In the genomic region with DNA sequence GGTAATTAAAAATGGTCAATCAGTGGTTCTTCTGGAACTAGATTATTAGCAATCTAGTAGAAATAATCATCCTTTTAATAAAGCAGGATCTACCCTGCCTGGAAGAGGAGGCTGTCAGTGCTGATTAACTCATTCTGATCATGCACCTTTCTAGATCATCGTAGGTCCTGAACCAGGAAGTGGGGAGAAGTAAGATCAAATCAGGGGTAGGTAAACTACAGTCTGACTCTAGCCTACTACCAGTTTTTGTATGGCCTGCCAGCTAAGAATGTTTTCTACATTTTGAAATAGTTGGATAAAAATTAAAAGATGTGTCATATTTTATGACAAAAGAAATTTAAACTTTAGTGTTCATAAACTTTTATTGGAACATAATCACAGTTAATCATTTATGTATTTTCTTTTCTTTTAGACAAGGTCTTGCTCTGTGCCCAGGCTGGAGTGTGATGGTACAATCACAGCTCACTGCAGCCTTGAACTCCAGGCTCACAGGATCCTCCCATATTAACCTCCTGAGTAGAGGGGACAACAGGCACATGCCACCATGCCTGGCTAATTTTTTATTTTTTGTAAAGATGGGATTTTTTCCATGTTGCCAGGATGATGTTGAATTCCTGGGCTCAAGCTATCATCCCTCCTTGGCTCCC, we compare ENCODE assay signal across 20 cellular contexts. TPM values are rescaled to one million over a fixed set of nuclear protein-coding genes. Genes with fewer than 3 reads are reported as not detected.
DNase-seq lines count a peak whose midpoint lies in the region; ATAC-seq and TF ChIP-seq lines count a peak whose summit lies in the region.
"Had no signal": no experiment of that assay in that cellular context is flagged by ENCODE, and none has a peak within 500 bp of the region (broad histone marks: within the 10 kb centered on the region; RNA-seq: fewer than 3 reads in every experiment).

No MANE protein-coding gene starts in this region.

- H3K36me3 ChIP-seq in neural progenitor cell: no peaks in the 10 kb centered on the region
- H3K36me3 ChIP-seq in mesenchymal stem cell (ENCODE audit: control insufficient read depth in 1 of 2, insufficient read depth in 2 of 2, low read depth in 1 of 2, low read length in 2 of 2): no peaks in the 10 kb centered on the region
- H3K36me3 ChIP-seq: HAP-1 had no signal

- H3K4me1 ChIP-seq in neural progenitor cell (peaks cover under 1% of the 10 kb centered on the region), mesenchymal stem cell (ENCODE audit: control insufficient read depth, insufficient read depth, low read depth, low read length) (peaks cover 2% of the 10 kb centered on the region)

- no peak overlapping the region for H3K27ac Mint-ChIP-seq in neural progenitor cell
- H3K27ac Mint-ChIP-seq: HFFc6 had no signal

- no peak overlapping the region for H4K8ac ChIP-seq in mesenchymal stem cell (ENCODE audit: low read length)

- TF ChIP-seq CTCF in neural progenitor cell (IDR thresholded peaks at IDR 0.05): no peak

- H3K27me3 Mint-ChIP-seq in neural progenitor cell (ENCODE audit: insufficient read depth, low read depth): no peaks in the 10 kb centered on the region

- no peaks in the 10 kb centered on the region for H3K9me3 ChIP-seq in neural progenitor cell (ENCODE audit: low read depth)
- H3K9me3 ChIP-seq in mesenchymal stem cell (ENCODE audit: control insufficient read depth, low read length): no peaks in the 10 kb centered on the region
- H3K9me3 ChIP-seq: HAP-1 had no signal

- no peak overlapping the region for H3K14ac ChIP-seq in mesenchymal stem cell (ENCODE audit: low read length in 2 of 2)

- H3K79me1 ChIP-seq in mesenchymal stem cell (replicated peaks; ENCODE audit: low read length, poor library complexity, severe bottlenecking): no peaks in the 10 kb centered on the region

- H3F3A ChIP-seq in neural progenitor cell (ENCODE audit: low read depth): peaks cover 6% of the 10 kb centered on the region

- H2BK120ac ChIP-seq in mesenchymal stem cell (ENCODE audit: low read depth, low read length): no peak overlapping the region

- H2AK5ac ChIP-seq in mesenchymal stem cell (ENCODE audit: low read length, severe bottlenecking): no peak overlapping the region

- H3K4me2 ChIP-seq in neural progenitor cell (no peak overlapping the region), mesenchymal stem cell (ENCODE audit: low read length, poor library complexity, severe bottlenecking) (no peak overlapping the region)

- peaks cover 2% of the 10 kb centered on the region for H3K4me1 Mint-ChIP-seq in neural progenitor cell

- no peak overlapping the region for H3K4ac ChIP-seq in mesenchymal stem cell (ENCODE audit: low read depth in 1 of 2, low read length in 2 of 2)

- no peak overlapping the region for H3K23ac ChIP-seq in mesenchymal stem cell (ENCODE audit: low read length in 2 of 2)

- H3K27me3 ChIP-seq in neural progenitor cell: no peaks in the 10 kb centered on the region
- H3K27me3 ChIP-seq in mesenchymal stem cell (ENCODE audit: control insufficient read depth in 1 of 2, insufficient read depth in 1 of 2, low read length in 2 of 2): no peaks in the 10 kb centered on the region

- H3K9ac ChIP-seq in neural progenitor cell (no peak overlapping the region), mesenchymal stem cell (ENCODE audit: low read length) (no peak overlapping the region)

- H3K36me3 Mint-ChIP-seq in neural progenitor cell: no peaks in the 10 kb centered on the region
- H3K36me3 Mint-ChIP-seq: CD4-positive, alpha-beta memory T cell had no signal

- intact Hi-C loops in left colon (cut with DNase I, micrococcal nuclease): no loop called here

- H2AFZ ChIP-seq in neural progenitor cell (replicated peaks) (peak overlapping the region; percentile 4), mesenchymal stem cell (ENCODE audit: low read depth, low read length) (no peak overlapping the region)

- H3K27ac ChIP-seq in neural progenitor cell: no peak overlapping the region
- no peak overlapping the region for H3K27ac ChIP-seq in mesenchymal stem cell (ENCODE audit: low read length, poor library complexity, severe bottlenecking)

- H3K79me2 ChIP-seq in neural progenitor cell (ENCODE audit: low read depth): no peaks in the 10 kb centered on the region

- H3K4me3 ChIP-seq in neural progenitor cell: no peak overlapping the region
- H3K4me3 ChIP-seq in mesenchymal stem cell (ENCODE audit: insufficient read depth in 1 of 2, low read depth in 1 of 2, low read length in 2 of 2): no peak overlapping the region
- H3K4me3 ChIP-seq: HAP-1 had no signal

- no peak overlapping the region for H2BK12ac ChIP-seq in mesenchymal stem cell (ENCODE audit: low read length in 2 of 2)

- no peaks in the 10 kb centered on the region for H4K20me1 ChIP-seq in neural progenitor cell (ENCODE audit: low read depth)

- H3K18ac ChIP-seq in mesenchymal stem cell (ENCODE audit: low read depth in 1 of 2, low read length in 2 of 2): no peak overlapping the region

- H2BK15ac ChIP-seq in mesenchymal stem cell (ENCODE audit: low read depth, poor library complexity, severe bottlenecking): no peak overlapping the region

- WGBS in mesenchymal stem cell: 95% methylated on average over 1 of the region's 1 CpG

- peaks cover 2% of the 10 kb centered on the region for H3K9me3 Mint-ChIP-seq in neural progenitor cell
- H3K9me3 Mint-ChIP-seq: CD4-positive, alpha-beta memory T cell; HFFc6 had no signal

- no peak overlapping the region for H4K91ac ChIP-seq in mesenchymal stem cell (ENCODE audit: low read length)

- peak; percentile 80 for ATAC-seq in left colon
- ATAC-seq in HG02973 (IDR thresholded peaks at IDR 0.05; ENCODE audit: unreplicated experiment): no peak

- no peak overlapping the region for H2BK5ac ChIP-seq in mesenchymal stem cell (ENCODE audit: low read depth, low read length, poor library complexity, severe bottlenecking)

- DNase-seq in RPMI8226 (peak; percentile 4), left colon (peak; percentile 27 to 45), neural progenitor cell (ENCODE audit: low spot score) (no peak), mesenchymal stem cell (no peak), NCI-H2107 treated with DMSO at 0.1 percent for 48 hours (lab: John Stamatoyannopoulos, UW; ENCODE audit: unreplicated experiment) (no peak)
- DNase-seq: C1 segment of cervical spinal cord; Calu3; CD4-positive, alpha-beta memory T cell; COR-L47; DMS53; DMS79 treated with DMSO at 0.1 percent for 48 hours; GF-D8; GOT3; HFFc6 had no signal

- no peak overlapping the region for H3K4me3 Mint-ChIP-seq in neural progenitor cell
- H3K4me3 Mint-ChIP-seq: CD4-positive, alpha-beta memory T cell; HFFc6 had no signal

RNA-seq across cellular contexts. Expression of a gene that starts 36.1 kb away (rescaled TPM):
- total RNA-seq in left colon (1 to 10 TPM; 2.4 to 3.4 TPM), neural progenitor cell (ENCODE audit: low replicate concordance) (21.5 and 40.1 TPM in 2 replicates)
- 3.9 TPM for polyA plus RNA-seq in mesenchymal stem cell (2013, experiment 1 of 2)
- 4.1 TPM for polyA plus RNA-seq in mesenchymal stem cell (2013, experiment 2 of 2)

RNA-seq across cellular contexts. Expression of a gene that starts 36.1 kb away (rescaled TPM):
- total RNA-seq in left colon: not detected
- not detected in 2 replicates for total RNA-seq in neural progenitor cell (ENCODE audit: low replicate concordance)
- 0.10 TPM for polyA plus RNA-seq in mesenchymal stem cell (2013, experiment 1 of 2)
- polyA plus RNA-seq in mesenchymal stem cell (2013, experiment 2 of 2): 0.21 TPM
- total RNA-seq: A172; A673; Calu3; CD4-positive, alpha-beta memory T cell; G401 had no signal
- polyA plus RNA-seq: BJ had no signal

Comparison
In these comparisons a context has a peak if more than half of its experiments do, and no peak if none do; other contexts are left out.
1. DNase-seq: peak in RPMI8226 (single experiment) and left colon (2 of 2); none in neural progenitor cell (single experiment), mesenchymal stem cell (single experiment) and NCI-H2107 treated with DMSO at 0.1 percent for 48 hours (single experiment).